In the genomic region with DNA sequence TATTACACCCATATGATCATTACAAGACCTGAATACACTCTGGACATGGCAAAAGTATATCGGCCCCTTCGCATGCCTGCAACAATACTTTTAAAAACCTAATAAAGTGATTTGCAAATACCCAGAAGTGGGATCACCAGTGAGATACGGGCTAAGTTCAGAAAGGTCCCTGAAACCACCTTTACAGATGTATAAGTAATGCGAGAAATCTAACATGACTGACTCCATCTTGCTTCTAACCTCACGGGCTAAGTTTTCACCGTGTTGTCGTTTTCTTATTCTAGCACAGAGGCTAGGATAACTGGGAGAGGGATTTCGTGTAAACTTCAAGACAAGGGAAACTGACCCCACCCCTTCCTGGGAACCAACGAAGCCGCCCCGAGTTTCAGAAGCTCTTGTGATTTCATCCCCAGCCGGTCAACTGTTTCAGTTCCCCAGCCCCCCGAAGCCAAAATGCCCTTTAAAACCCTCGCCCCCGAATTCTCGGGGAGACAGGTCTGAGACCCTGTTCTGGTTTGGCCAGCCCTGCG, we compare ENCODE assay signal across 8 cellular contexts. TPM values are rescaled to one million over a fixed set of nuclear protein-coding genes. Genes with fewer than 3 reads are reported as not detected.
DNase-seq lines count a peak whose midpoint lies in the region; ATAC-seq and TF ChIP-seq lines count a peak whose summit lies in the region.

No MANE protein-coding gene starts in this region.

- no peak for DNase-seq in activated naive CD4-positive, alpha-beta T cell treated with anti-CD3 and anti-CD28 coated beads for 36 hours
- no peak for DNase-seq in activated naive CD4-positive, alpha-beta T cell treated with Interleukin-2 at 50 U/mL for 16 hours
- DNase-seq in activated B cell treated with CpG ODN at 0.5 μM for 24 hours, result no peak
- DNase-seq in foreskin keratinocyte, result peak in 1 of 2 donors; percentile 15
- no peak for DNase-seq in NCI-H187 treated with DMSO at 0.1 percent for 48 hours (lab: John Stamatoyannopoulos, UW)

- peaks cover 5% of the 10 kb centered on the region for H3K27me3 Mint-ChIP-seq in activated naive CD4-positive, alpha-beta T cell treated with anti-CD3 and anti-CD28 coated beads for 36 hours (ENCODE audit: low read depth)
- H3K27me3 Mint-ChIP-seq in activated B cell treated with CpG ODN at 0.5 μM for 24 hours, result no peaks in the 10 kb centered on the region

- TF ChIP-seq CTCF in activated B cell treated with CpG ODN at 0.5 μM for 24 hours (IDR thresholded peaks at IDR 0.05) (no peak), foreskin keratinocyte (conservative IDR thresholded peaks at IDR 0.05) (no peak)

- CTCF ChIA-PET in activated naive CD4-positive, alpha-beta T cell treated with anti-CD3 and anti-CD28 coated beads for 36 hours (lab: Charles Lee), result no interaction called here
- CTCF ChIA-PET in activated B cell treated with CpG ODN at 0.5 μM for 24 hours (lab: Charles Lee), result interaction anchor here (1.0 kb wide), 1 partner anchor 30 kb away, joined by 3 read pairs; no protein-coding TSS in a partner anchor

- H3K36me3 Mint-ChIP-seq in activated naive CD4-positive, alpha-beta T cell treated with anti-CD3 and anti-CD28 coated beads for 36 hours (ENCODE audit: low read depth), result no peaks in the 10 kb centered on the region
- H3K36me3 Mint-ChIP-seq in activated B cell treated with CpG ODN at 0.5 μM for 24 hours (ENCODE audit: low read depth), result peaks cover 2% of the 10 kb centered on the region

- H3K4me3 ChIP-seq in neuron (ENCODE audit: low read length), result peak overlapping the region; percentile 79

- H3K27ac ChIP-seq in foreskin keratinocyte, result peak overlapping the region; percentile 47

- H3K27me3 ChIP-seq in foreskin keratinocyte (no peaks in the 10 kb centered on the region), neuron (ENCODE audit: insufficient read depth, low read length) (no peaks in the 10 kb centered on the region)

- ATAC-seq in HG03159 (IDR thresholded peaks at IDR 0.05; ENCODE audit: unreplicated experiment) (peak; percentile 33), activated B cell treated with CpG ODN at 0.5 μM for 24 hours (ENCODE audit: low read depth) (peak; percentile 7), foreskin keratinocyte (peak; percentile 15), HG02981 (IDR thresholded peaks at IDR 0.05; ENCODE audit: unreplicated experiment) (no peak)

- no peaks in the 10 kb centered on the region for H3K9me3 Mint-ChIP-seq in activated naive CD4-positive, alpha-beta T cell treated with anti-CD3 and anti-CD28 coated beads for 36 hours
- no peaks in the 10 kb centered on the region for H3K9me3 Mint-ChIP-seq in activated B cell treated with CpG ODN at 0.5 μM for 24 hours

- intact Hi-C loops in activated naive CD4-positive, alpha-beta T cell treated with anti-CD3 and anti-CD28 coated beads for 36 hours (cut with micrococcal nuclease), result loop anchor here (1.0 kb wide), 1 partner anchor 36 kb away; no protein-coding TSS in a partner anchor
- intact Hi-C loops in activated B cell treated with CpG ODN at 0.5 μM for 24 hours (cut with micrococcal nuclease), result loop anchor here (1.0 kb wide), 4 partner anchors 31 to 574 kb away; a partner anchor contains a TSS

- POLR2A ChIA-PET in activated B cell treated with CpG ODN at 0.5 μM for 24 hours (lab: Charles Lee), result interaction anchor here (1.0 to 2.7 kb wide), 4 partner anchors 31 to 343 kb away, joined by 3 to 13 read pairs (median 5); a partner anchor contains a TSS

- peaks cover 7% of the 10 kb centered on the region for H3K36me3 ChIP-seq in neuron (ENCODE audit: insufficient read depth, low read length)

- peaks cover 32% of the 10 kb centered on the region for H3K4me1 Mint-ChIP-seq in activated naive CD4-positive, alpha-beta T cell treated with anti-CD3 and anti-CD28 coated beads for 36 hours (ENCODE audit: low read depth)
- H3K4me1 Mint-ChIP-seq in activated B cell treated with CpG ODN at 0.5 μM for 24 hours, result peaks cover 24% of the 10 kb centered on the region

- H3K4me1 ChIP-seq in foreskin keratinocyte (peaks cover 7% of the 10 kb centered on the region), neuron (ENCODE audit: insufficient read depth, low read length) (peaks cover 22% of the 10 kb centered on the region)

- H3K27ac Mint-ChIP-seq in activated naive CD4-positive, alpha-beta T cell treated with anti-CD3 and anti-CD28 coated beads for 36 hours, result peak overlapping the region; percentile 62
- H3K27ac Mint-ChIP-seq in activated B cell treated with CpG ODN at 0.5 μM for 24 hours, result peak overlapping the region; percentile 81

- peaks cover 2% of the 10 kb centered on the region for H3K9me3 ChIP-seq in neuron (ENCODE audit: low read length)

- H2AFZ ChIP-seq in neuron (ENCODE audit: low read depth, low read length), result peak overlapping the region; percentile 76

- H3K4me3 Mint-ChIP-seq in activated naive CD4-positive, alpha-beta T cell treated with anti-CD3 and anti-CD28 coated beads for 36 hours, result peak overlapping the region; percentile 79
- H3K4me3 Mint-ChIP-seq in activated B cell treated with CpG ODN at 0.5 μM for 24 hours, result peak overlapping the region; percentile 90

RNA-seq across cellular contexts. Expression of a gene that starts 0.7 kb away (rescaled TPM):
- 1 to 10 TPM; 4.0 to 4.3 TPM for total RNA-seq in activated naive CD4-positive, alpha-beta T cell treated with anti-CD3 and anti-CD28 coated beads for 36 hours
- 9.1 and 12.0 TPM in 2 replicates for total RNA-seq in activated B cell treated with CpG ODN at 0.5 μM for 24 hours
- total RNA-seq in foreskin keratinocyte, result 9.8 and 12.2 TPM in 2 replicates
- polyA plus RNA-seq in foreskin keratinocyte, result 8.7 and 9.0 TPM in 2 replicates

RNA-seq across cellular contexts. Expression of a gene that starts 29.8 kb away (rescaled TPM):
- total RNA-seq in activated naive CD4-positive, alpha-beta T cell treated with anti-CD3 and anti-CD28 coated beads for 36 hours, result under 1 TPM; 0.10 to 0.14 TPM
- total RNA-seq in activated B cell treated with CpG ODN at 0.5 μM for 24 hours, result not detected in 2 replicates
- 0.07 TPM in 1 of 2 replicates, not detected in the other for total RNA-seq in foreskin keratinocyte
- polyA plus RNA-seq in foreskin keratinocyte, result 0.01 and 0.02 TPM in 2 replicates
